In the genomic region with DNA sequence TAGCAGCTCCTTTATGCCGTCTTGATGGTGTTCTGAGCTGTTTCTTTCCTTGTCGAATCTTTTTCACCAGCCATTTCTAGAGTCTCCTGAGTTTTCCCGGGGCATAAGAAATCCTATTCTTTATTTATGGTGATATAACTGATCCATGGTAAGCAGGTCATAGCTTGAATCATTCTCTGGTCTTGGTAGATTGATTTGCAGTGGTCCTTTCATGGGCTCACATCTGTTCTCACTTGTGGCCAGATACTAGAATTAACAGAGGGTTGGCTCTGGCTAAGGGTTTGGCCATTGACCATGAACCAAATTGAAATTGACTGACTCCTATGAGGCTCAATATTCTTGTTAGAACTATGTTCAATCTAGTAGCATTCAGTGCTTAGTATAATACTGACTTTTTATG, we compare ENCODE assay signal across 22 cellular contexts. TPM values are rescaled to one million over a fixed set of nuclear protein-coding genes. Genes with fewer than 3 reads are reported as not detected.
"Had no signal": no experiment of that assay in that cellular context is flagged by ENCODE, and none has a peak within 500 bp of the region (broad histone marks: within the 10 kb centered on the region; RNA-seq: fewer than 3 reads in every experiment).

No MANE protein-coding gene starts in this region.

- H3K27me3 ChIP-seq: heart left ventricle, left lung, neutrophil, right atrium auricular region, spleen, tibial nerve, uterus had no signal

- H3K79me2 ChIP-seq: parathyroid adenoma had no signal

- H3K27ac ChIP-seq: heart left ventricle, left lung, lower lobe of right lung, neutrophil, parathyroid adenoma, right atrium auricular region, spleen, tibial nerve, uterus had no signal

- H3K4me3 ChIP-seq: heart left ventricle, left lung, lower lobe of right lung, right atrium auricular region, spleen, tibial nerve, uterus had no signal

- DNase-seq: heart left ventricle; hypothalamus; immature natural killer cell; kidney; left colon; left lung; lower lobe of right lung; mammary epithelial cell; mesendoderm; naive thymus-derived CD8-positive, alpha-beta T cell; occipital lobe; small intestine; spleen; stimulated activated CD4-positive, alpha-beta T cell treated with anti-CD3 and anti-CD28 coated beads, Interleukin-4, amount 100 ng/mL, for 24 hours; stimulated activated naive CD4-positive, alpha-beta T cell; uterus had no signal

- H3K9ac ChIP-seq: parathyroid adenoma had no signal

- H3K4me1 ChIP-seq: left lung, lower lobe of right lung, parathyroid adenoma, right atrium auricular region, spleen, uterus had no signal

- ATAC-seq: heart left ventricle; left colon; left lung; lower lobe of right lung; naive thymus-derived CD8-positive, alpha-beta T cell; sciatic nerve; stimulated activated effector memory CD8-positive, alpha-beta T cell treated with anti-CD3 and anti-CD28 coated beads, Interleukin-12 subunit alpha, Interleukin-12 subunit beta, amount 100 ng/mL, for 72 hours had no signal

- H2AFZ ChIP-seq: parathyroid adenoma had no signal

- H3K9me3 ChIP-seq: lower lobe of right lung, neutrophil, uterus had no signal

- H3K36me3 ChIP-seq: heart left ventricle, left lung, lower lobe of right lung, neutrophil, right atrium auricular region, spleen, tibial nerve, uterus had no signal

RNA-seq across cellular contexts. Expression of a gene that starts 44.4 kb away (rescaled TPM):
- total RNA-seq: naive thymus-derived CD8-positive, alpha-beta T cell had no signal
- polyA plus RNA-seq: immature natural killer cell; naive thymus-derived CD8-positive, alpha-beta T cell had no signal
